ENCODE assay signal across 8 cellular contexts in the genomic region with DNA sequence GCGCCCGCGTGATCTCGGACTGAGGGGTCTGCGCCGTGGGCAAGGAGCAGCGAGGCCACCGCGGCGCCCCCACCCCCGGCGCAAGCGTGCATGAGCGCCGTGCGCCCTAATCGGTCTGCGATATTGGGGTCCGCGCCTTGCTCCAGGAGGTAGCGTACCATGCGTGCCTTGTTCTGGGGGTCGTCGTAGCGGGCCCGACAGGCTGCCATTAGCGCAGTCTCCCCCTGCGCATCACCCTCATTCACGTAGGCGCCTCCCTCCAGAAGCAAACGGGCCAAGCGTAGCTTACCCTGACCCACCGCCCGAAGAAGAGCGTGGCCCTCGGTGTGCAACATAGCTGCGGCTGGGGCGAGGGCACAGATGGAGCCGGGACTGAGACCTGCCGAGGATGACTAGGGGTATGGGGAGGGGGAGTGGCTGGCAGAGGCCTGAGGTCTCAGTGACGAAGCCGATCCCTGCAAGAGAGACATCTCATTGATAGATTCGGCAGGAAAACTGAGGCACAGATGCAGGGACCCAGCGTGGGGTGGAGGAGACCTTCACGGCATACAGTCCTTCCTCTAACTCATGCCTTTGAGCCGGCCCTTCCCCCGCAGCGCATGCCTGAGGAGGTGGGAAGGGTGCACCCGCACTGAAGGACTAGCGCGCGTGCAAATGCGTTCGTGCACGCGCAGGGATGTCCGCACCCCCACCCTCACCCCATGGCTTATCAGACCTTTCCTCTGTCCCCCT. TPM values are rescaled to one million over a fixed set of nuclear protein-coding genes. Genes with fewer than 3 reads are reported as not detected.
DNase-seq lines count a peak whose midpoint lies in the region; ATAC-seq, FAIRE-seq and TF ChIP-seq lines count a peak whose summit lies in the region.

No MANE protein-coding gene starts in this region.

- H3K27me3 Mint-ChIP-seq in CD4-positive, alpha-beta T cell: no peaks in the 10 kb centered on the region
- H3K27me3 Mint-ChIP-seq in neural progenitor cell (ENCODE audit: insufficient read depth, low read depth): peaks cover 22% of the 10 kb centered on the region

- H3K4me3 Mint-ChIP-seq in CD4-positive, alpha-beta T cell: peak overlapping the region; percentile 95
- H3K4me3 Mint-ChIP-seq in neural progenitor cell: peak overlapping the region; percentile 96

- H3K9ac ChIP-seq in neural progenitor cell: no peak overlapping the region

- TF ChIP-seq POLR2A in esophagus muscularis mucosa (IDR thresholded peaks at IDR 0.05; ENCODE audit: low read depth): no peak
- peak in 1 of 2 donors; percentile 6 for TF ChIP-seq POLR2A in uterus (IDR thresholded peaks at IDR 0.05)
- no peak for TF ChIP-seq POLR2A in H54 (IDR thresholded peaks at IDR 0.05; ENCODE audit: low read depth, low read length)

- POLR2A ChIA-PET in CD4-positive, alpha-beta T cell (lab: Charles Lee): interaction anchor here (0.9 to 6.2 kb wide), 9 partner anchors 18 to 116 kb away, joined by 3 to 154 read pairs (median 44); partner anchors contain the start of genes NUDT17, PEX11B, PIAS3 and RBM8A

- peak overlapping the region; percentile 67 to 78 (median 74) for H3K4me3 ChIP-seq in esophagus muscularis mucosa
- H3K4me3 ChIP-seq in neural progenitor cell: peak overlapping the region; percentile 79
- H3K4me3 ChIP-seq in uterus: peak overlapping the region; percentile 52 to 56

- no peaks in the 10 kb centered on the region for H3K79me2 ChIP-seq in neural progenitor cell (ENCODE audit: low read depth)

- no peaks in the 10 kb centered on the region for H3K36me3 ChIP-seq in esophagus muscularis mucosa
- H3K36me3 ChIP-seq in neural progenitor cell: no peaks in the 10 kb centered on the region
- H3K36me3 ChIP-seq in uterus: no peaks in the 10 kb centered on the region

- ATAC-seq in CD4-positive, alpha-beta T cell (ENCODE audit: poor library complexity): no peak

- CTCF ChIA-PET in CD4-positive, alpha-beta T cell (lab: Charles Lee): interaction anchor here (1.8 kb wide), 1 partner anchor 16 kb away, joined by 5 read pairs; no protein-coding TSS in a partner anchor

- H3K4me1 ChIP-seq in esophagus muscularis mucosa: peaks cover 35 to 82% (median 75%) of the 10 kb centered on the region in 4 donors
- H3K4me1 ChIP-seq in neural progenitor cell: peaks cover 36% of the 10 kb centered on the region
- H3K4me1 ChIP-seq in uterus: peaks cover 0 to 13% of the 10 kb centered on the region in 2 donors

- no peaks in the 10 kb centered on the region for H3K9me3 ChIP-seq in CD4-positive, alpha-beta T cell (ENCODE audit: control insufficient read depth, low read length)
- H3K9me3 ChIP-seq in esophagus muscularis mucosa (no peaks in the 10 kb centered on the region), neural progenitor cell (ENCODE audit: low read depth) (no peaks in the 10 kb centered on the region), uterus (no peaks in the 10 kb centered on the region)

- peak overlapping the region; percentile 87 for H3K4me2 ChIP-seq in neural progenitor cell

- H3K27ac Mint-ChIP-seq in CD4-positive, alpha-beta T cell: peak overlapping the region; percentile 94
- H3K27ac Mint-ChIP-seq in neural progenitor cell: no peak overlapping the region

- H3K36me3 Mint-ChIP-seq in CD4-positive, alpha-beta T cell (ENCODE audit: low read depth): peaks cover 14% of the 10 kb centered on the region
- no peaks in the 10 kb centered on the region for H3K36me3 Mint-ChIP-seq in neural progenitor cell

- WGBS in esophagus muscularis mucosa: 3% methylated on average over 16 of the region's 57 CpGs

- TF ChIP-seq EP300 in esophagus muscularis mucosa (IDR thresholded peaks at IDR 0.05): no peak

- DNase-seq in CD4-positive, alpha-beta T cell: peak in 6 of 10 experiments; percentile 20 to 42 (median 28)
- DNase-seq in Kasumi-1 (lab: John Stamatoyannopoulos, UW) (peak; percentile 23 to 46), esophagus muscularis mucosa (ENCODE audit: extremely low spot score) (no peak), neural progenitor cell (ENCODE audit: low spot score) (peak; percentile 38), uterus (peak; percentile 65 to 69), activated gamma-delta T cell (lab: John Stamatoyannopoulos, UW) (no peak), H54 (ENCODE audit: insufficient read length, low spot score) (no peak)
- DNase-seq in activated T-cell treated with anti-CD3 and anti-CD28 coated beads, Interleukin-2, amount 50 U/mL, for 1 hour: peak; percentile 51

- intact Hi-C loops in CD4-positive, alpha-beta T cell (cut with DNase I, micrococcal nuclease): loop anchor here in 1 of 2 experiments (5.0 kb wide), 1 partner anchor 36 kb away; the partner anchor contains the start of gene TXNIP
- intact Hi-C loops in esophagus muscularis mucosa (cut with DNase I): loop anchor here (5.0 kb wide), 1 partner anchor 34 kb away; the partner anchor contains the start of gene RBM8A
- intact Hi-C loops in uterus (cut with DNase I; ENCODE audit: low total_unique reads): no loop called here

- H3K27me3 ChIP-seq in CD4-positive, alpha-beta T cell (ENCODE audit: control insufficient read depth, insufficient read depth, low read length): no peaks in the 10 kb centered on the region
- H3K27me3 ChIP-seq in esophagus muscularis mucosa (no peaks in the 10 kb centered on the region), neural progenitor cell (peaks cover 78% of the 10 kb centered on the region), uterus (no peaks in the 10 kb centered on the region)

- no peak for TF ChIP-seq CTCF in CD4-positive, alpha-beta T cell (IDR thresholded peaks at IDR 0.05)
- no peak for TF ChIP-seq CTCF in esophagus muscularis mucosa (IDR thresholded peaks at IDR 0.05)
- no peak for TF ChIP-seq CTCF in neural progenitor cell (IDR thresholded peaks at IDR 0.05)
- no peak for TF ChIP-seq CTCF in uterus (IDR thresholded peaks at IDR 0.05)

- H4K20me1 ChIP-seq in neural progenitor cell (ENCODE audit: low read depth): no peaks in the 10 kb centered on the region

- H2AFZ ChIP-seq in neural progenitor cell (replicated peaks): peak overlapping the region; percentile 79

- no peak for FAIRE-seq in H54 (lab: Jason Lieb, UNC)

- H3F3A ChIP-seq in neural progenitor cell (ENCODE audit: low read depth): peaks cover 26% of the 10 kb centered on the region

- no peaks in the 10 kb centered on the region for H3K9me3 Mint-ChIP-seq in CD4-positive, alpha-beta T cell
- no peaks in the 10 kb centered on the region for H3K9me3 Mint-ChIP-seq in neural progenitor cell

- H3K27ac ChIP-seq in CD4-positive, alpha-beta T cell (ENCODE audit: low read depth, low read length): no peak overlapping the region
- H3K27ac ChIP-seq in esophagus muscularis mucosa (replicated peaks in 1 of 4) (peak overlapping the region; percentile 98 to 100 (median 98)), neural progenitor cell (no peak overlapping the region), uterus (peak overlapping the region; percentile 86 to 93)

- H3K4me1 Mint-ChIP-seq in CD4-positive, alpha-beta T cell (ENCODE audit: low read depth): peaks cover 67% of the 10 kb centered on the region
- H3K4me1 Mint-ChIP-seq in neural progenitor cell: peaks cover 62% of the 10 kb centered on the region

RNA-seq across cellular contexts. Expression of gene ANKRD34A, which starts 2.8 kb away (rescaled TPM):
- under 1 TPM; 0.42 to 0.47 TPM for total RNA-seq in CD4-positive, alpha-beta T cell
- total RNA-seq in esophagus muscularis mucosa: 1 to 10 TPM in 3 of 4 donors, under 1 TPM in 1; 0.66 to 1.7 (median 1.3) TPM
- 0.06 and 0.28 TPM in 2 replicates for total RNA-seq in neural progenitor cell (ENCODE audit: low replicate concordance)
- total RNA-seq in uterus: 1 to 10 TPM in 1 of 4 donors, under 1 TPM in 3; 0.26 to 5.0 (median 0.61) TPM

RNA-seq across cellular contexts. Expression of gene POLR3GL, which starts 2.9 kb away (rescaled TPM):
- 10 to 100 TPM; 17.2 to 17.8 TPM for total RNA-seq in CD4-positive, alpha-beta T cell
- 10 to 100 TPM; 29.0 to 41.5 (median 35.5) TPM for total RNA-seq in esophagus muscularis mucosa
- total RNA-seq in neural progenitor cell (ENCODE audit: low replicate concordance): 11.1 and 12.0 TPM in 2 replicates
- total RNA-seq in uterus: 10 to 100 TPM in 2 of 4 donors, 1 to 10 TPM in 2; 3.3 to 28.1 (median 8.6) TPM

RNA-seq across cellular contexts. Expression of gene LIX1L, which starts 3.8 kb away (rescaled TPM):
- 10 to 100 TPM; 21.4 to 21.5 TPM for total RNA-seq in CD4-positive, alpha-beta T cell
- 10 to 100 TPM; 33.2 to 55.0 (median 41.7) TPM for total RNA-seq in esophagus muscularis mucosa
- 12.5 and 13.6 TPM in 2 replicates for total RNA-seq in neural progenitor cell (ENCODE audit: low replicate concordance)
- total RNA-seq in uterus: 10 to 100 TPM; 12.3 to 69.0 (median 32.2) TPM

RNA-seq across cellular contexts. Expression of gene RBM8A, which starts 34.3 kb away (rescaled TPM):
- total RNA-seq in CD4-positive, alpha-beta T cell: 100 to 1,000 TPM; 126 to 134 TPM
- total RNA-seq in esophagus muscularis mucosa (100 to 1,000 TPM in 1 of 4 donors, 10 to 100 TPM in 3; 42.8 to 119 (median 69.7) TPM), neural progenitor cell (ENCODE audit: low replicate concordance) (242 and 320 TPM in 2 replicates), uterus (100 to 1,000 TPM; 118 to 226 (median 146) TPM)

RNA-seq across cellular contexts. Expression of gene TXNIP, which starts 34.8 kb away (rescaled TPM):
- 1,000 to 10,000 TPM; 1,317 to 1,358 TPM for total RNA-seq in CD4-positive, alpha-beta T cell
- total RNA-seq in esophagus muscularis mucosa: 1,000 to 10,000 TPM; 1,186 to 4,171 (median 2,482) TPM
- 177 and 213 TPM in 2 replicates for total RNA-seq in neural progenitor cell (ENCODE audit: low replicate concordance)
- total RNA-seq in uterus: 1,000 to 10,000 TPM in 3 of 4 donors, 100 to 1,000 TPM in 1; 731 to 1,940 (median 1,478) TPM

Comparison
In these comparisons a context has a peak if more than half of its experiments do, and no peak if none do; other contexts are left out.
1. DNase-seq: peak in CD4-positive, alpha-beta T cell (6 of 10), Kasumi-1 (2 of 2), activated T-cell treated with anti-CD3 and anti-CD28 coated beads, Interleukin-2, amount 50 U/mL, for 1 hour (single experiment), neural progenitor cell (single experiment) and uterus (2 of 2); none in esophagus muscularis mucosa (single experiment), activated gamma-delta T cell (single experiment) and H54 (single experiment).
2. H3K27ac ChIP-seq: peak in esophagus muscularis mucosa (4 of 4) and uterus (2 of 2); none in CD4-positive, alpha-beta T cell (single experiment) and neural progenitor cell (single experiment).
3. Peak in every context shown above with its lines, with median percentiles within 50 percentile points of each other: H3K4me3 ChIP-seq.